Comparison of ENCODE assay signal across 10 cellular contexts in the genomic region with DNA sequence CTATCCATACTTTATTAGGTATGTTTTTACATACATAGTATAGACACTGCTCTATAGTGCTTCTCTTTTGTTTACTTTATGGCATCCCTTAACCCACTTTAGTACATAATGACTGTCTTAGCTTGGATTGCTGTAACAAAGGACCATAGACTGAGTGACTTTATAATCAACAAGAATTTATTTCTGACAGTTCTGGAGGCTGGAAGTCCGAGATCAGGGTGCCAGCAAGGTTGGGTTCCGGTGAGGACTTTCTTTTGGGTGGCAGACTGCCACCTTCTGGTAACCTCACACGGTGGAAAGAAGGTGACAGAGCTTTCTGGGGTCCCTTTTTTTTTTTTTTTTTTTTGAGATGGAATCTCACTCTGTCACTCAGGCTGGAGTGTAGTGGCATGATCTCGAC. TPM values are rescaled to one million over a fixed set of nuclear protein-coding genes. Genes with fewer than 3 reads are reported as not detected.
DNase-seq lines count a peak whose midpoint lies in the region; ATAC-seq and TF ChIP-seq lines count a peak whose summit lies in the region.
"Had no signal": no experiment of that assay in that cellular context is flagged by ENCODE, and none has a peak within 500 bp of the region (broad histone marks: within the 10 kb centered on the region; RNA-seq: fewer than 3 reads in every experiment).

No MANE protein-coding gene starts in this region.

- H3K9me3 ChIP-seq in HCT116 (ENCODE audit: control insufficient read depth in 1 of 2, insufficient read depth in 1 of 2, low read depth in 1 of 2, low read length in 2 of 2) (no peaks in the 10 kb centered on the region), SJSA1 (replicated peaks) (no peaks in the 10 kb centered on the region; the same call in 1 of the 2 replicates)
- H3K9me3 ChIP-seq: esophagus squamous epithelium had no signal

- in situ Hi-C loops in GM13976 (cut with MboI; ENCODE audit: low sequenced_read_pairs, unreplicated experiment) = no loop called here

- peak; percentile 52 for TF ChIP-seq RAD21 in HCT116 (IDR thresholded peaks at IDR 0.05; ENCODE audit: low read depth)

- H3K4me1 ChIP-seq in HCT116 (ENCODE audit: control insufficient read depth in 1 of 2, insufficient read depth in 2 of 2, low read length in 2 of 2) (no peaks in the 10 kb centered on the region), SJSA1 (replicated peaks) (no peaks in the 10 kb centered on the region)
- H3K4me1 ChIP-seq: esophagus squamous epithelium had no signal

- H3K4me3 ChIP-seq in HCT116 (replicated peaks in 1 of 2; ENCODE audit: low read depth in 1 of 2, low read length in 2 of 2) = no peak overlapping the region
- no peak overlapping the region for H3K4me3 ChIP-seq in SJSA1
- H3K4me3 ChIP-seq: esophagus squamous epithelium had no signal

- H4K20me1 ChIP-seq in HCT116 (ENCODE audit: insufficient read depth) = no peaks in the 10 kb centered on the region

- H3K9me2 ChIP-seq in HCT116 (ENCODE audit: insufficient read depth) = 0 out of 2 replicates have a peak, but pooled peaks cover 1% of the 10 kb centered on the region

- no peaks in the 10 kb centered on the region for H3K79me2 ChIP-seq in HCT116 (ENCODE audit: insufficient read depth, low read length)

- RAD21 ChIA-PET in HCT116 (lab: Charles Lee; ENCODE audit: low non-redundant PET in 1 of 2, low total read pairs in 2 of 2, uncharacterized antibody in 2 of 2, unreplicated experiment in 2 of 2) = no interaction called here

- ATAC-seq in HCT116 (peak; percentile 76), left colon (peak; percentile 41)

- H3K27ac ChIP-seq in HCT116 (ENCODE audit: low read depth, low read length) (no peak overlapping the region), SJSA1 (no peak overlapping the region)
- H3K27ac ChIP-seq: esophagus squamous epithelium had no signal

- peak; percentile 34 for DNase-seq in Daoy (ENCODE audit: low read depth)
- peak; percentile 6 for DNase-seq in HCT116 (ENCODE audit: low read depth, low spot score)
- DNase-seq in SJSA1 (ENCODE audit: low read depth in 1 of 2, low spot score in 2 of 2) = peak; percentile 79 to 82
- peak in 1 of 2 donors; percentile 7 for DNase-seq in left colon
- DNase-seq in stimulated activated CD4-positive, alpha-beta T cell treated with anti-CD3 and anti-CD28 coated beads, Interleukin-4, amount 100 ng/mL, for 4 hours = no peak
- DNase-seq in putamen (ENCODE audit: low spot score) = no peak
- no peak for DNase-seq in GM13976 (ENCODE audit: low spot score)
- DNase-seq: activated T-cell treated with anti-CD3 and anti-CD28 coated beads, Interleukin-2, amount 50 U/mL, for 48 hours; esophagus squamous epithelium had no signal

- no peak for TF ChIP-seq POLR2A in HCT116 (IDR thresholded peaks at IDR 0.05; ENCODE audit: borderline replicate concordance, extremely low read depth, insufficient read depth, insufficient read length)

- CTCF ChIA-PET in HCT116 (lab: Charles Lee) = interaction anchor here (0.9 kb wide), 1 partner anchor 149 kb away, joined by 3 read pairs; no protein-coding TSS in a partner anchor

- H3K4me2 ChIP-seq in HCT116 (ENCODE audit: low read length) = no peak overlapping the region

- POLR2A ChIA-PET in HCT116 (lab: Charles Lee) = no interaction called here

- H3K27me3 ChIP-seq in HCT116 (ENCODE audit: insufficient read depth, low read length) = no peaks in the 10 kb centered on the region
- H3K27me3 ChIP-seq in SJSA1 (replicated peaks) = peaks cover 11% of the 10 kb centered on the region
- H3K27me3 ChIP-seq: esophagus squamous epithelium had no signal

- H2AFZ ChIP-seq in HCT116 (ENCODE audit: low read depth, low read length, poor library complexity, severe bottlenecking) = peak overlapping the region; percentile 80

- BruUV-seq in HCT116 (replicated peaks; lab: Mats Ljungman, UMichigan) = no TSS peak

- TF ChIP-seq CTCF in HCT116 (IDR thresholded peaks at IDR 0.05 in 2 of 3, conservative IDR thresholded peaks at IDR 0.05 in 1 of 3; ENCODE audit: borderline replicate concordance in 1 of 3, insufficient read depth in 1 of 3, low read depth in 2 of 3, low read length in 2 of 3) (peak; percentile 27 to 38 (median 34); a peak in 5 of 6 replicates), GM13976 (IDR thresholded peaks at IDR 0.05; ENCODE audit: borderline replicate concordance, control extremely low read depth, extremely low read depth, insufficient read depth, missing control alignments) (no peak)

- H3K36me3 ChIP-seq in HCT116 (ENCODE audit: control insufficient read depth in 1 of 2, insufficient read depth in 2 of 2, low read length in 2 of 2) = no peaks in the 10 kb centered on the region
- H3K36me3 ChIP-seq in SJSA1 = no peaks in the 10 kb centered on the region
- H3K36me3 ChIP-seq: esophagus squamous epithelium had no signal

- intact Hi-C loops in HCT116 (cut with micrococcal nuclease) (no loop called here), left colon (cut with DNase I, micrococcal nuclease) (no loop called here)

- H3K9ac ChIP-seq in HCT116 (ENCODE audit: low read length) = no peak overlapping the region

TF ChIP-seq in HCT116, 20 proteins besides CTCF, POLR2A, EP300 and RAD21:
- TF ChIP-seq EZH2 (IDR thresholded peaks at IDR 0.05) (no peak), CBX3 (IDR thresholded peaks at IDR 0.05; ENCODE audit: low read depth) (no peak), JUND (IDR thresholded peaks at IDR 0.05) (no peak)
- TF ChIP-seq, protein P1, sequence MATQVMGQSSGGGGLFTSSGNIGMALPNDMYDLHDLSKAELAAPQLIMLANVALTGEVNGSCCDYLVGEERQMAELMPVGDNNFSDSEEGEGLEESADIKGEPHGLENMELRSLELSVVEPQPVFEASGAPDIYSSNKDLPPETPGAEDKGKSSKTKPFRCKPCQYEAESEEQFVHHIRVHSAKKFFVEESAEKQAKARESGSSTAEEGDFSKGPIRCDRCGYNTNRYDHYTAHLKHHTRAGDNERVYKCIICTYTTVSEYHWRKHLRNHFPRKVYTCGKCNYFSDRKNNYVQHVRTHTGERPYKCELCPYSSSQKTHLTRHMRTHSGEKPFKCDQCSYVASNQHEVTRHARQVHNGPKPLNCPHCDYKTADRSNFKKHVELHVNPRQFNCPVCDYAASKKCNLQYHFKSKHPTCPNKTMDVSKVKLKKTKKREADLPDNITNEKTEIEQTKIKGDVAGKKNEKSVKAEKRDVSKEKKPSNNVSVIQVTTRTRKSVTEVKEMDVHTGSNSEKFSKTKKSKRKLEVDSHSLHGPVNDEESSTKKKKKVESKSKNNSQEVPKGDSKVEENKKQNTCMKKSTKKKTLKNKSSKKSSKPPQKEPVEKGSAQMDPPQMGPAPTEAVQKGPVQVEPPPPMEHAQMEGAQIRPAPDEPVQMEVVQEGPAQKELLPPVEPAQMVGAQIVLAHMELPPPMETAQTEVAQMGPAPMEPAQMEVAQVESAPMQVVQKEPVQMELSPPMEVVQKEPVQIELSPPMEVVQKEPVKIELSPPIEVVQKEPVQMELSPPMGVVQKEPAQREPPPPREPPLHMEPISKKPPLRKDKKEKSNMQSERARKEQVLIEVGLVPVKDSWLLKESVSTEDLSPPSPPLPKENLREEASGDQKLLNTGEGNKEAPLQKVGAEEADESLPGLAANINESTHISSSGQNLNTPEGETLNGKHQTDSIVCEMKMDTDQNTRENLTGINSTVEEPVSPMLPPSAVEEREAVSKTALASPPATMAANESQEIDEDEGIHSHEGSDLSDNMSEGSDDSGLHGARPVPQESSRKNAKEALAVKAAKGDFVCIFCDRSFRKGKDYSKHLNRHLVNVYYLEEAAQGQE (IDR thresholded peaks at IDR 0.05; ENCODE audit: low read depth) = no peak
- TF ChIP-seq, protein P2, sequence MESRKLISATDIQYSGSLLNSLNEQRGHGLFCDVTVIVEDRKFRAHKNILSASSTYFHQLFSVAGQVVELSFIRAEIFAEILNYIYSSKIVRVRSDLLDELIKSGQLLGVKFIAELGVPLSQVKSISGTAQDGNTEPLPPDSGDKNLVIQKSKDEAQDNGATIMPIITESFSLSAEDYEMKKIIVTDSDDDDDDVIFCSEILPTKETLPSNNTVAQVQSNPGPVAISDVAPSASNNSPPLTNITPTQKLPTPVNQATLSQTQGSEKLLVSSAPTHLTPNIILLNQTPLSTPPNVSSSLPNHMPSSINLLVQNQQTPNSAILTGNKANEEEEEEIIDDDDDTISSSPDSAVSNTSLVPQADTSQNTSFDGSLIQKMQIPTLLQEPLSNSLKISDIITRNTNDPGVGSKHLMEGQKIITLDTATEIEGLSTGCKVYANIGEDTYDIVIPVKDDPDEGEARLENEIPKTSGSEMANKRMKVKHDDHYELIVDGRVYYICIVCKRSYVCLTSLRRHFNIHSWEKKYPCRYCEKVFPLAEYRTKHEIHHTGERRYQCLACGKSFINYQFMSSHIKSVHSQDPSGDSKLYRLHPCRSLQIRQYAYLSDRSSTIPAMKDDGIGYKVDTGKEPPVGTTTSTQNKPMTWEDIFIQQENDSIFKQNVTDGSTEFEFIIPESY (IDR thresholded peaks at IDR 0.05; ENCODE audit: extremely low read depth, insufficient replicate concordance, low read length) = no peak
- TF ChIP-seq, protein P3, sequence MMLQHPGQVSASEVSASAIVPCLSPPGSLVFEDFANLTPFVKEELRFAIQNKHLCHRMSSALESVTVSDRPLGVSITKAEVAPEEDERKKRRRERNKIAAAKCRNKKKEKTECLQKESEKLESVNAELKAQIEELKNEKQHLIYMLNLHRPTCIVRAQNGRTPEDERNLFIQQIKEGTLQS (IDR thresholded peaks at IDR 0.05) = no peak

RNA-seq across cellular contexts. Expression of a gene that starts 48.6 kb away (rescaled TPM):
- 9.7 and 9.8 TPM in 2 replicates for total RNA-seq in Daoy (2014; rRNA removed; shearing (Covaris generic))
- total RNA-seq in HCT116 (2021; ENCODE audit: unreplicated experiment) = 8.0 TPM
- polyA plus RNA-seq in HCT116 (2012) = 2.5 and 2.7 TPM in 2 replicates
- 8.5 and 9.6 TPM in 2 replicates for total RNA-seq in SJSA1 (2014; rRNA removed; shearing (Covaris generic))
- total RNA-seq in left colon = 1 to 10 TPM; 7.6 to 7.9 TPM
- polyA plus RNA-seq: IgD-negative memory B cell had no signal

Comparison
In these comparisons a context has a peak if more than half of its experiments do, and no peak if none do; other contexts are left out.
1. DNase-seq: peak in Daoy (single experiment), HCT116 (single experiment) and SJSA1 (2 of 2); none in stimulated activated CD4-positive, alpha-beta T cell treated with anti-CD3 and anti-CD28 coated beads, Interleukin-4, amount 100 ng/mL, for 4 hours (0 of 2), putamen (single experiment) and GM13976 (single experiment).